In genomic region chr12:3797649-3798048, GRCh38 we compare ENCODE assay signal across 18 cellular contexts. TPM values are rescaled to one million over a fixed set of nuclear protein-coding genes. Genes with fewer than 3 reads are reported as not detected.
DNase-seq lines count a peak whose midpoint lies in the region; ATAC-seq, FAIRE-seq and TF ChIP-seq lines count a peak whose summit lies in the region.
"Had no signal": no experiment of that assay in that cellular context is flagged by ENCODE, and none has a peak within 500 bp of the region (broad histone marks: within the 10 kb centered on the region; RNA-seq: fewer than 3 reads in every experiment).

No MANE protein-coding gene starts in this region.

- no peak for TF ChIP-seq POLR2A in HepG2 (IDR thresholded peaks at IDR 0.05; ENCODE audit: insufficient read depth in 1 of 2, low read depth in 2 of 2, low read length in 2 of 2)
- TF ChIP-seq POLR2A in right lobe of liver (IDR thresholded peaks at IDR 0.05): no peak
- no peak for TF ChIP-seq POLR2A in body of pancreas (IDR thresholded peaks at IDR 0.05)

- H3K9me3 Mint-ChIP-seq in Caco-2 (ENCODE audit: unreplicated experiment): no peaks in the 10 kb centered on the region

- H3K4me1 ChIP-seq in HepG2 (ENCODE audit: insufficient read depth, low read length): peaks cover 25% of the 10 kb centered on the region
- H3K4me1 ChIP-seq in right lobe of liver: peaks cover 0 to 42% (median 16%) of the 10 kb centered on the region in 4 donors
- H3K4me1 ChIP-seq in Caco-2: no peaks in the 10 kb centered on the region
- H3K4me1 ChIP-seq in body of pancreas: peaks cover 2% of the 10 kb centered on the region
- H3K4me1 ChIP-seq: parathyroid adenoma, spleen had no signal

- H3K27me3 ChIP-seq in HepG2 (ENCODE audit: control insufficient read depth in 1 of 2, insufficient read depth in 2 of 2, low read length in 2 of 2): no peaks in the 10 kb centered on the region
- no peaks in the 10 kb centered on the region for H3K27me3 ChIP-seq in right lobe of liver
- H3K27me3 ChIP-seq in Caco-2 (replicated peaks; ENCODE audit: control insufficient read depth, insufficient read depth, low read length): no peaks in the 10 kb centered on the region
- no peaks in the 10 kb centered on the region for H3K27me3 ChIP-seq in body of pancreas
- H3K27me3 ChIP-seq: spleen had no signal

- CTCF ChIA-PET in HepG2 (lab: Yijun Ruan, JAX; ENCODE audit: low intra/inter-chr PET ratio, low total read pairs): no interaction called here
- CTCF ChIA-PET in Caco-2 (lab: Charles Lee): no interaction called here

- POLR2A ChIA-PET in HepG2 (lab: Yijun Ruan, JAX) (no interaction called here), Caco-2 (lab: Charles Lee) (no interaction called here)

- H3K27ac ChIP-seq in HepG2 (ENCODE audit: extremely low read length, insufficient read depth, low read length): no peak overlapping the region
- H3K27ac ChIP-seq in right lobe of liver: no peak overlapping the region
- H3K27ac ChIP-seq in body of pancreas: no peak overlapping the region
- H3K27ac ChIP-seq: parathyroid adenoma, spleen had no signal

- no peak overlapping the region for H2AFZ ChIP-seq in HepG2 (ENCODE audit: low read length)
- H2AFZ ChIP-seq: parathyroid adenoma had no signal

- no peaks in the 10 kb centered on the region for H4K20me1 ChIP-seq in HepG2 (ENCODE audit: insufficient read depth, low read length)

- ATAC-seq in HepG2 (peak; percentile 28; the same call in 1 of the 3 replicates), right lobe of liver (no peak), body of pancreas (no peak)
- ATAC-seq: activated CD4-positive, CD25-positive, alpha-beta regulatory T cell treated with anti-CD3 and anti-CD28 coated beads, Interleukin-2, amount 50 U/mL, for 24 hours; activated CD8-positive, alpha-beta memory T cell treated with anti-CD3 and anti-CD28 coated beads, Interleukin-2, amount 10 ng/mL, durations not matched to agents 7 days and 5 days; left colon had no signal

- no peaks in the 10 kb centered on the region for H3K4me1 Mint-ChIP-seq in Caco-2 (ENCODE audit: low read depth, unreplicated experiment)

- TF ChIP-seq RAD21 in HepG2 (CRISPR knock-in tag; IDR thresholded peaks at IDR 0.05): no peak

- H3K36me3 Mint-ChIP-seq in Caco-2 (ENCODE audit: insufficient read depth, unreplicated experiment): no peaks in the 10 kb centered on the region
- H3K36me3 Mint-ChIP-seq: activated CD8-positive, alpha-beta memory T cell treated with anti-CD3 and anti-CD28 coated beads, Interleukin-2, amount 10 ng/mL, durations not matched to agents 7 days and 5 days had no signal

- no peak overlapping the region for H3K4me3 Mint-ChIP-seq in Caco-2 (ENCODE audit: unreplicated experiment)
- H3K4me3 Mint-ChIP-seq: activated CD8-positive, alpha-beta memory T cell treated with anti-CD3 and anti-CD28 coated beads, Interleukin-2, amount 10 ng/mL, durations not matched to agents 7 days and 5 days had no signal

- no peaks in the 10 kb centered on the region for H3K27me3 Mint-ChIP-seq in Caco-2 (ENCODE audit: insufficient read depth, unreplicated experiment)
- H3K27me3 Mint-ChIP-seq: activated CD8-positive, alpha-beta memory T cell treated with anti-CD3 and anti-CD28 coated beads, Interleukin-2, amount 10 ng/mL, durations not matched to agents 7 days and 5 days had no signal

- no peak overlapping the region for H3K27ac Mint-ChIP-seq in Caco-2 (ENCODE audit: unreplicated experiment)
- H3K27ac Mint-ChIP-seq: activated CD8-positive, alpha-beta memory T cell treated with anti-CD3 and anti-CD28 coated beads, Interleukin-2, amount 10 ng/mL, durations not matched to agents 7 days and 5 days had no signal

- H3K9me3 ChIP-seq in HepG2 (ENCODE audit: low read length) (no peaks in the 10 kb centered on the region), right lobe of liver (no peaks in the 10 kb centered on the region), Caco-2 (no peaks in the 10 kb centered on the region), body of pancreas (no peaks in the 10 kb centered on the region)
- H3K9me3 ChIP-seq: spleen had no signal

- H3K4me2 ChIP-seq in HepG2 (ENCODE audit: low read depth, low read length): no peak overlapping the region

- intact Hi-C loops in HepG2 (cut with micrococcal nuclease; ENCODE audit: unreplicated experiment) (no loop called here), right lobe of liver (cut with DNase I) (no loop called here), Caco-2 (cut with micrococcal nuclease; ENCODE audit: unreplicated experiment) (no loop called here), body of pancreas (cut with DNase I) (loop anchor here (5.0 kb wide), 1 partner anchor 500 kb away; no protein-coding TSS in a partner anchor)

- no peaks in the 10 kb centered on the region for H3K36me3 ChIP-seq in HepG2 (replicated peaks in 1 of 2; ENCODE audit: control insufficient read depth in 1 of 2, insufficient read depth in 2 of 2, low read length in 2 of 2)
- H3K36me3 ChIP-seq in right lobe of liver: no peaks in the 10 kb centered on the region
- H3K36me3 ChIP-seq in Caco-2 (ENCODE audit: control insufficient read depth, insufficient read depth, low read length): no peaks in the 10 kb centered on the region
- no peaks in the 10 kb centered on the region for H3K36me3 ChIP-seq in body of pancreas (replicated peaks in 1 of 2; ENCODE audit: insufficient read depth in 1 of 2, low read depth in 2 of 2)

- no peak for FAIRE-seq in HepG2 (lab: Jason Lieb, UNC)

- no peak for DNase-seq in HepG2 (ENCODE audit: low spot score)
- no peak for DNase-seq in right lobe of liver
- peak; percentile 52 for DNase-seq in OCI-M1 (lab: John Stamatoyannopoulos, UW)
- DNase-seq in epithelial cell of proximal tubule (ENCODE audit: low read depth): no peak
- no peak for DNase-seq in NCI-H146 treated with DMSO at 0.1 percent for 48 hours (lab: John Stamatoyannopoulos, UW; ENCODE audit: unreplicated experiment)
- no peak for DNase-seq in Caco-2
- no peak for DNase-seq in body of pancreas
- no peak for DNase-seq in superior temporal gyrus (ENCODE audit: extremely low spot score)
- DNase-seq: activated CD8-positive, alpha-beta memory T cell treated with anti-CD3 and anti-CD28 coated beads, Interleukin-2, amount 10 ng/mL, durations not matched to agents 7 days and 5 days; COR-L47; left colon; NCI-H1930; NCI-H526 treated with DMSO at 0.1 percent for 48 hours; RPMI8226; spleen; stimulated activated naive CD4-positive, alpha-beta T cell had no signal

- no peak for TF ChIP-seq CTCF in HepG2 (CRISPR knock-in tag; IDR thresholded peaks at IDR 0.05)
- no peak for TF ChIP-seq CTCF in right lobe of liver (IDR thresholded peaks at IDR 0.05)
- TF ChIP-seq CTCF in epithelial cell of proximal tubule (conservative IDR thresholded peaks at IDR 0.05; ENCODE audit: low read depth, low read length): peak; percentile 22
- peak in 1 of 2 experiments; percentile 45 for TF ChIP-seq CTCF in Caco-2 (IDR thresholded peaks at IDR 0.05; ENCODE audit: insufficient read depth in 1 of 2, low read depth in 1 of 2, low read length in 1 of 2, severe bottlenecking in 1 of 2, unreplicated experiment in 1 of 2)
- TF ChIP-seq CTCF in body of pancreas (IDR thresholded peaks at IDR 0.05): peak in 1 of 7 experiments; percentile 4

- H3K9ac ChIP-seq in HepG2 (ENCODE audit: insufficient read depth, low read depth, low read length): no peak overlapping the region
- H3K9ac ChIP-seq: parathyroid adenoma had no signal

- H3K4me3 ChIP-seq in HepG2 (replicated peaks in 1 of 3; ENCODE audit: insufficient read depth in 1 of 3, low read depth in 2 of 3, low read length in 3 of 3): no peak overlapping the region
- no peak overlapping the region for H3K4me3 ChIP-seq in right lobe of liver
- no peak overlapping the region for H3K4me3 ChIP-seq in epithelial cell of proximal tubule (ENCODE audit: low read depth, low read length)
- H3K4me3 ChIP-seq in Caco-2 (ENCODE audit: low read depth, low read length): no peak overlapping the region
- H3K4me3 ChIP-seq in body of pancreas: no peak overlapping the region
- H3K4me3 ChIP-seq: spleen had no signal

- in situ Hi-C loops in HepG2 (cut with HindIII; ENCODE audit: extremely low pct_ligation_motif_present, low pct_unique_long_range_greater_than_20kb): no loop called here

- TF ChIP-seq EP300 in HepG2 (IDR thresholded peaks at IDR 0.05; ENCODE audit: low read depth in 2 of 2, low read length in 2 of 2) (no peak), HepG2 (CRISPR knock-in tag; IDR thresholded peaks at IDR 0.05; ENCODE audit: borderline replicate concordance) (no peak)

- no peaks in the 10 kb centered on the region for H3K79me2 ChIP-seq in HepG2 (ENCODE audit: insufficient read depth, low read length)
- H3K79me2 ChIP-seq: parathyroid adenoma had no signal

- BruUV-seq in HepG2 (replicated peaks; lab: Mats Ljungman, UMichigan): no TSS peak
- BruUV-seq in Caco-2 (replicated peaks; lab: Mats Ljungman, UMichigan): no TSS peak

- 88% methylated on average over 1 of the region's 1 CpG for WGBS in HepG2 (ENCODE audit: low lambda C conversion rate)
- WGBS in right lobe of liver (ENCODE audit: insufficient coverage, low coverage, low lambda C conversion rate, missing lambda C conversion rate): 93% methylated on average over 1 of the region's 1 CpG
- 95 to 100% methylated on average over 1 of the region's 1 CpG for WGBS in body of pancreas, 2 donors

RNA-seq across cellular contexts. Expression of gene CRACR2A, which starts 44.7 kb away (rescaled TPM):
- total RNA-seq in HepG2 (2016; rRNA removed; fragmentation: Illumina TruSeq; extraction: Trizol) (0.20 TPM in 1 of 2 replicates, not detected in the other), right lobe of liver (1 to 10 TPM in 3 of 6 experiments, under 1 TPM in 3; 0.43 to 1.5 (median 0.91) TPM), epithelial cell of proximal tubule (1.7 and 4.5 TPM in 2 replicates), Caco-2 (2022) (15.4 and 16.5 TPM in 2 replicates), body of pancreas (10 to 100 TPM in 1 of 2 donors, 1 to 10 TPM in 1; 7.0 to 13.8 TPM)
- not detected in 2 replicates for total RNA-seq in HepG2 (2016; cell fraction: cytosol; rRNA removed; fragmentation: Illumina TruSeq; extraction: Trizol; ENCODE audit: low read depth)
- total RNA-seq in HepG2 (2016; cell fraction: insoluble cytoplasmic fraction; rRNA removed; fragmentation: Illumina TruSeq; extraction: Trizol): 0.09 and 0.12 TPM in 2 replicates
- not detected in 2 replicates for total RNA-seq in HepG2 (2016; cell fraction: membrane; rRNA removed; fragmentation: Illumina TruSeq; extraction: Trizol)
- 0.40 and 0.47 TPM in 2 replicates for total RNA-seq in HepG2 (2016; cell fraction: nucleus; rRNA removed; fragmentation: Illumina TruSeq; extraction: Trizol)
- 0.09 and 0.16 TPM in 2 replicates for polyA plus RNA-seq in HepG2 (2011; rRNA removed)
- polyA plus RNA-seq in HepG2 (2011; cell fraction: cytosol; rRNA removed): 0.03 and 0.04 TPM in 2 replicates
- polyA plus RNA-seq in HepG2 (2011; cell fraction: nucleus; rRNA removed): 0.17 and 0.29 TPM in 2 replicates
- 0.19 and 0.21 TPM in 2 replicates for polyA plus RNA-seq in HepG2 (2012)
- not detected in 2 replicates for polyA plus RNA-seq in HepG2 (2016; cell fraction: cytosol; fragmentation: Illumina TruSeq; extraction: Trizol; ENCODE audit: low read depth)
- not detected in 2 replicates for polyA plus RNA-seq in HepG2 (2016; cell fraction: insoluble cytoplasmic fraction; fragmentation: Illumina TruSeq; extraction: Trizol; ENCODE audit: low read depth)
- polyA plus RNA-seq in HepG2 (2016; cell fraction: membrane; fragmentation: Illumina TruSeq; extraction: Trizol; ENCODE audit: low read depth): not detected in 2 replicates
- 0.55 TPM in 1 of 2 replicates, not detected in the other for polyA plus RNA-seq in HepG2 (2016; cell fraction: nucleus; fragmentation: Illumina TruSeq; extraction: Trizol; ENCODE audit: insufficient read depth, low read depth)
- polyA minus RNA-seq in HepG2 (2011; rRNA and poly(A)+ RNA removed; ENCODE audit: low replicate concordance): 0.10 TPM in 1 of 2 replicates, not detected in the other
- not detected in 2 replicates for polyA minus RNA-seq in HepG2 (2011; cell fraction: cytosol; rRNA and poly(A)+ RNA removed)
- polyA minus RNA-seq in HepG2 (2011; cell fraction: nucleus; rRNA and poly(A)+ RNA removed): 0.64 and 0.75 TPM in 2 replicates
